Comparison of ENCODE assay signal across 9 cellular contexts in the genomic region with DNA sequence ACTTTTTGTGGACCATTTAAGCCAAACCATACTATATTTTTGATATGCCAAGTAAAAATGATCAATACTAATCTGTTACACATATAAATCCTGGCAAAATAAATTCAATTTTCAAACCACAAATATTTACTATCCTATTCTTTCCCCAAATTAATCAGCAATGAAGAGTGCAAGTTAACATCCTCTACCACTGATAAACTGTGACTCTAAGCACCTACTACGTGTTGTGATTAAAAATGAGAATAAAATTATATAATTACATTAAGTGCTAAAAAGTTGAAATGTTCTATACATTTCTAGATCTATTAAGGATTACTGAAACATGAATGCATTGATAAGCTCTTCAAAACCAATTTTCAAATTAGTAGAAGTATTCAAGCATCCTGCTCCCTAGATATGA. TPM values are rescaled to one million over a fixed set of nuclear protein-coding genes. Genes with fewer than 3 reads are reported as not detected.
DNase-seq lines count a peak whose midpoint lies in the region; ATAC-seq and TF ChIP-seq lines count a peak whose summit lies in the region.
"Had no signal": no experiment of that assay in that cellular context is flagged by ENCODE, and none has a peak within 500 bp of the region (broad histone marks: within the 10 kb centered on the region; RNA-seq: fewer than 3 reads in every experiment).

No MANE protein-coding gene starts in this region.

- intact Hi-C loops in PC-3 (cut with micrococcal nuclease): loop anchor here (10.0 kb wide), 1 partner anchor 89 kb away; no protein-coding TSS in a partner anchor

- no peaks in the 10 kb centered on the region for H3K27me3 ChIP-seq in PC-3 (ENCODE audit: low read length)

- POLR2A ChIA-PET in PC-3 (lab: Charles Lee; ENCODE audit: unreplicated experiment): no interaction called here

- H3K9me3 Mint-ChIP-seq in endothelial cell (ENCODE audit: unreplicated experiment) (no peaks in the 10 kb centered on the region), progenitor cell of endocrine pancreas (ENCODE audit: low read depth) (no peaks in the 10 kb centered on the region)

- H3K4me1 Mint-ChIP-seq in endothelial cell (ENCODE audit: unreplicated experiment): peaks cover 2% of the 10 kb centered on the region
- H3K4me1 Mint-ChIP-seq in progenitor cell of endocrine pancreas (ENCODE audit: low read depth): peaks cover 12% of the 10 kb centered on the region

- H3K79me2 ChIP-seq in PC-3 (ENCODE audit: low read length): peaks cover 64% of the 10 kb centered on the region

- H3K9me3 ChIP-seq in ES-I3 (ENCODE audit: control insufficient read depth, insufficient read depth, low read length) (no peaks in the 10 kb centered on the region), PC-3 (ENCODE audit: low read length) (no peaks in the 10 kb centered on the region)

- H3K4me3 Mint-ChIP-seq in endothelial cell (ENCODE audit: unreplicated experiment) (peak overlapping the region; percentile 91), progenitor cell of endocrine pancreas (ENCODE audit: low read depth) (peak overlapping the region; percentile 92)

- no peak for DNase-seq in PC-3
- no peak for DNase-seq in endothelial cell (ENCODE audit: low spot score)
- DNase-seq in progenitor cell of endocrine pancreas (ENCODE audit: low spot score, unreplicated experiment): no peak
- no peak for DNase-seq in NCI-H2107 (lab: John Stamatoyannopoulos, UW)
- no peak for DNase-seq in stimulated activated CD4-positive, alpha-beta T cell treated with anti-CD3 and anti-CD28 coated beads, Interleukin-12 subunit alpha, Interleukin-12 subunit beta, amount 100 ng/mL, for 4 hours
- no peak for DNase-seq in NCI-H345 treated with DMSO at 0.1 percent for 48 hours (lab: John Stamatoyannopoulos, UW; ENCODE audit: unreplicated experiment)
- DNase-seq: activated CD8-positive, alpha-beta memory T cell treated with anti-CD3 and anti-CD28 coated beads for 24 hours had no signal

- H3K27ac ChIP-seq in PC-3 (ENCODE audit: low read length): no peak overlapping the region

- H3K36me3 ChIP-seq in ES-I3 (ENCODE audit: insufficient read depth, low read length): no peaks in the 10 kb centered on the region
- no peaks in the 10 kb centered on the region for H3K36me3 ChIP-seq in PC-3 (ENCODE audit: low read depth, low read length)

- H2AFZ ChIP-seq in PC-3 (ENCODE audit: low read length): no peak overlapping the region

- peaks cover 2% of the 10 kb centered on the region for H3K27me3 Mint-ChIP-seq in endothelial cell (ENCODE audit: unreplicated experiment)
- H3K27me3 Mint-ChIP-seq in progenitor cell of endocrine pancreas: no peaks in the 10 kb centered on the region

- H3K27ac Mint-ChIP-seq in endothelial cell (ENCODE audit: unreplicated experiment): peak overlapping the region; percentile 54
- H3K27ac Mint-ChIP-seq in progenitor cell of endocrine pancreas: peak overlapping the region; percentile 9

- no peaks in the 10 kb centered on the region for H3F3A ChIP-seq in PC-3 (ENCODE audit: low read length, unreplicated experiment)

- H3K4me1 ChIP-seq in ES-I3 (ENCODE audit: insufficient read depth, low read length): no peaks in the 10 kb centered on the region
- H3K4me1 ChIP-seq in PC-3 (ENCODE audit: insufficient read depth, low read length): peaks cover 12% of the 10 kb centered on the region; the same call in 1 of the 2 replicates

- peak overlapping the region; percentile 97 for H3K4me3 ChIP-seq in PC-3 (ENCODE audit: low read length)

- no peak for ATAC-seq in PC-3
- ATAC-seq in HG03469 (IDR thresholded peaks at IDR 0.05; ENCODE audit: unreplicated experiment): no peak

- TF ChIP-seq CTCF in PC-3 (conservative IDR thresholded peaks at IDR 0.05; ENCODE audit: low read depth, low read length): no peak
- TF ChIP-seq CTCF in endothelial cell (IDR thresholded peaks at IDR 0.05; ENCODE audit: unreplicated experiment): no peak
- TF ChIP-seq CTCF in progenitor cell of endocrine pancreas (IDR thresholded peaks at IDR 0.05; ENCODE audit: unreplicated experiment): no peak

- H4K20me1 ChIP-seq in PC-3 (ENCODE audit: low read length): peaks cover 10% of the 10 kb centered on the region

- H3K9me2 ChIP-seq in PC-3 (replicated peaks; ENCODE audit: low read length): no peaks in the 10 kb centered on the region

- H3K36me3 Mint-ChIP-seq in endothelial cell (ENCODE audit: low read depth, unreplicated experiment) (peaks cover 3% of the 10 kb centered on the region), progenitor cell of endocrine pancreas (ENCODE audit: insufficient read depth) (peaks cover 7% of the 10 kb centered on the region)

- peak overlapping the region; percentile 83 for H3K4me2 ChIP-seq in PC-3 (ENCODE audit: low read length)

- H3K9ac ChIP-seq in ES-I3 (ENCODE audit: low read depth, low read length): peak overlapping the region; percentile 94
- peak overlapping the region; percentile 82 for H3K9ac ChIP-seq in PC-3 (ENCODE audit: low read length)

- no TSS peak for BruUV-seq in PC-3 (replicated peaks; lab: Mats Ljungman, UMichigan)

- CTCF ChIA-PET in PC-3 (lab: Charles Lee): no interaction called here

RNA-seq across cellular contexts. Expression of gene KLHL15, which starts 3.4 kb away (rescaled TPM):
- total RNA-seq in PC-3 (2014; rRNA removed): 7.3 and 8.5 TPM in 2 replicates
- 5.6 TPM for total RNA-seq in endothelial cell (ENCODE audit: unreplicated experiment)
- 16.0 and 16.2 TPM in 2 replicates for total RNA-seq in progenitor cell of endocrine pancreas

RNA-seq across cellular contexts. Expression of gene EIF2S3, which starts 31.2 kb away (rescaled TPM):
- total RNA-seq in PC-3 (2014; rRNA removed): 178 and 201 TPM in 2 replicates
- total RNA-seq in endothelial cell (ENCODE audit: unreplicated experiment): 258 TPM
- total RNA-seq in progenitor cell of endocrine pancreas: 473 and 501 TPM in 2 replicates
